In genomic region chr2:130756041-130756720, GRCh38 we compare ENCODE assay signal across 8 cellular contexts. TPM values are rescaled to one million over a fixed set of nuclear protein-coding genes. Genes with fewer than 3 reads are reported as not detected.
DNase-seq lines count a peak whose midpoint lies in the region; ATAC-seq and TF ChIP-seq lines count a peak whose summit lies in the region.

No MANE protein-coding gene starts in this region.

- no peak for ATAC-seq in GM19324 (IDR thresholded peaks at IDR 0.05; ENCODE audit: low FRiP score, unreplicated experiment)

- TF ChIP-seq CTCF in esophagus muscularis mucosa (IDR thresholded peaks at IDR 0.05) (no peak), neural crest cell (conservative IDR thresholded peaks at IDR 0.05) (no peak)

- peaks cover 0 to 15% (median 7%) of the 10 kb centered on the region in 4 donors for H3K4me1 ChIP-seq in esophagus muscularis mucosa

- intact Hi-C loops in esophagus muscularis mucosa (cut with DNase I): no loop called here

- peak; percentile 31 for DNase-seq in activated T-cell treated with anti-CD3 and anti-CD28 coated beads for 48 hours (ENCODE audit: low read depth)
- DNase-seq in activated T-cell treated with anti-CD3 and anti-CD28 coated beads for 4 hours: no peak
- peak; percentile 66 for DNase-seq in esophagus muscularis mucosa (ENCODE audit: extremely low spot score)
- DNase-seq in neural crest cell (ENCODE audit: low read depth, low spot score): peak; percentile 35
- DNase-seq in GDM1 (lab: John Stamatoyannopoulos, UW): no peak
- DNase-seq in medulla oblongata (ENCODE audit: extremely low spot score): no peak

- TF ChIP-seq EP300 in esophagus muscularis mucosa (IDR thresholded peaks at IDR 0.05): no peak

- peaks cover 0 to 93% (median 24%) of the 10 kb centered on the region in 4 donors for H3K27me3 ChIP-seq in esophagus muscularis mucosa

- peaks cover 85% of the 10 kb centered on the region for H3K27me3 Mint-ChIP-seq in neural crest cell (ENCODE audit: low read depth)

- 0% methylated on average over 11 of the region's 77 CpGs for WGBS in esophagus muscularis mucosa

- peak overlapping the region; percentile 19 to 49 (median 31) for H3K4me3 ChIP-seq in esophagus muscularis mucosa

- H3K4me1 Mint-ChIP-seq in neural crest cell: peaks cover 10% of the 10 kb centered on the region

- H3K36me3 Mint-ChIP-seq in neural crest cell (ENCODE audit: low read depth): no peaks in the 10 kb centered on the region

- no peak overlapping the region for H3K27ac Mint-ChIP-seq in neural crest cell (ENCODE audit: unreplicated experiment)

- TF ChIP-seq POLR2A in esophagus muscularis mucosa (IDR thresholded peaks at IDR 0.05; ENCODE audit: low read depth): no peak

- no peaks in the 10 kb centered on the region for H3K9me3 Mint-ChIP-seq in neural crest cell

- H3K36me3 ChIP-seq in esophagus muscularis mucosa: no peaks in the 10 kb centered on the region

- H3K4me3 Mint-ChIP-seq in neural crest cell: peak overlapping the region; percentile 83

- H3K27ac ChIP-seq in esophagus muscularis mucosa (replicated peaks in 1 of 4): no peak overlapping the region

- H3K9me3 ChIP-seq in esophagus muscularis mucosa: no peaks in the 10 kb centered on the region

TF ChIP-seq in PFSK-1, 5 proteins besides CTCF, POLR2A, EP300 and RAD21:
- no peak for TF ChIP-seq FOXP2 (optimal IDR thresholded peaks at IDR 0.05; ENCODE audit: borderline replicate concordance, extremely low read depth, extremely low read length, insufficient read depth)
- peak; percentile 88 to 96 for TF ChIP-seq REST (IDR thresholded peaks at IDR 0.05; ENCODE audit: insufficient read depth in 1 of 2, low read depth in 2 of 2, low read length in 2 of 2)
- no peak for TF ChIP-seq TAF1 (IDR thresholded peaks at IDR 0.05; ENCODE audit: borderline replicate concordance, insufficient read depth, low read length)
TF ChIP-seq in PFSK-1: peak in this region for 1.

RNA-seq across cellular contexts. Expression of gene AMER3, which starts 0.8 kb away (rescaled TPM):
- polyA plus RNA-seq in PFSK-1 (2012; ENCODE audit: insufficient read length, low read depth): not detected
- under 1 TPM in 1 of 4 donors, not detected in 3; 0.06 TPM for total RNA-seq in esophagus muscularis mucosa
- total RNA-seq in neural crest cell: 1.3 and 1.4 TPM in 2 replicates

RNA-seq across cellular contexts. Expression of gene GPR148, which starts 27.3 kb away (rescaled TPM):
- polyA plus RNA-seq in PFSK-1 (2012; ENCODE audit: insufficient read length, low read depth): not detected
- not detected for total RNA-seq in esophagus muscularis mucosa
- not detected in 2 replicates for total RNA-seq in neural crest cell

Comparison
In these comparisons a context has a peak if more than half of its experiments do, and no peak if none do; other contexts are left out.
1. DNase-seq: peak in activated T-cell treated with anti-CD3 and anti-CD28 coated beads for 48 hours (single experiment), esophagus muscularis mucosa (single experiment) and neural crest cell (single experiment); none in activated T-cell treated with anti-CD3 and anti-CD28 coated beads for 4 hours (single experiment), GDM1 (single experiment) and medulla oblongata (single experiment).